In genomic region chr15:48222627-48223026, GRCh38 we compare ENCODE assay signal across 26 cellular contexts. TPM values are rescaled to one million over a fixed set of nuclear protein-coding genes. Genes with fewer than 3 reads are reported as not detected.
DNase-seq lines count a peak whose midpoint lies in the region; ATAC-seq and TF ChIP-seq lines count a peak whose summit lies in the region.
"Had no signal": no experiment of that assay in that cellular context is flagged by ENCODE, and none has a peak within 500 bp of the region (broad histone marks: within the 10 kb centered on the region; RNA-seq: fewer than 3 reads in every experiment).

No MANE protein-coding gene starts in this region.

- H2AFZ ChIP-seq in neural progenitor cell (replicated peaks) = peak overlapping the region; percentile 38

- H3K4me1 ChIP-seq in neural progenitor cell = peaks cover 8% of the 10 kb centered on the region
- H3K4me1 ChIP-seq in thoracic aorta (ENCODE audit: control insufficient read depth in 1 of 2, low read depth in 2 of 2) = peaks cover 22 to 62% of the 10 kb centered on the region in 2 donors
- H3K4me1 ChIP-seq in psoas muscle = no peaks in the 10 kb centered on the region
- H3K4me1 ChIP-seq: BLaER1 treated with 17β-estradiol and CSF1 and Interleukin-3, amounts not matched to agents 10 nM and 100 nM; Caco-2; HAP-1 had no signal

- H3F3A ChIP-seq in neural progenitor cell (ENCODE audit: low read depth) = no peaks in the 10 kb centered on the region

- H3K36me3 Mint-ChIP-seq in neural progenitor cell = no peaks in the 10 kb centered on the region

- H3K36me3 ChIP-seq in neural progenitor cell (no peaks in the 10 kb centered on the region), thoracic aorta (no peaks in the 10 kb centered on the region), psoas muscle (ENCODE audit: insufficient read depth in 1 of 2, low read depth in 1 of 2) (no peaks in the 10 kb centered on the region), brain microvascular endothelial cell (replicated peaks) (no peaks in the 10 kb centered on the region)
- H3K36me3 ChIP-seq: BLaER1 treated with 17β-estradiol and CSF1 and Interleukin-3, amounts not matched to agents 10 nM and 100 nM; HAP-1 had no signal

- no peak overlapping the region for H3K4me3 Mint-ChIP-seq in neural progenitor cell
- H3K4me3 Mint-ChIP-seq: CD4-positive, alpha-beta T cell; HFFc6 had no signal

- intact Hi-C loops in psoas muscle (cut with DNase I) = no loop called here

- WGBS in psoas muscle, 3 donors = 4 to 18% (median 15%) methylated on average over 1 of the region's 1 CpG

- no peaks in the 10 kb centered on the region for H3K79me2 ChIP-seq in neural progenitor cell (ENCODE audit: low read depth)

- no peak for TF ChIP-seq CTCF in neural progenitor cell (IDR thresholded peaks at IDR 0.05)
- TF ChIP-seq CTCF in thoracic aorta (IDR thresholded peaks at IDR 0.05) = no peak
- TF ChIP-seq CTCF in psoas muscle (IDR thresholded peaks at IDR 0.05) = no peak
- TF ChIP-seq CTCF in brain microvascular endothelial cell (IDR thresholded peaks at IDR 0.05; ENCODE audit: low read depth, low read length, missing control alignments) = no peak

- H3K4me3 ChIP-seq in neural progenitor cell (no peak overlapping the region), thoracic aorta (peak overlapping the region; percentile 46), psoas muscle (no peak overlapping the region), brain microvascular endothelial cell (ENCODE audit: low read depth, low read length) (no peak overlapping the region)
- H3K4me3 ChIP-seq: BLaER1 treated with 17β-estradiol and CSF1 and Interleukin-3, amounts not matched to agents 10 nM and 100 nM; HAP-1 had no signal

- in situ Hi-C loops in brain microvascular endothelial cell (cut with HindIII; ENCODE audit: low pct_ligation_motif_present, low sequenced_read_pairs) = no loop called here

- no peak overlapping the region for H3K4me2 ChIP-seq in neural progenitor cell
- H3K4me2 ChIP-seq: BLaER1 treated with 17β-estradiol and CSF1 and Interleukin-3, amounts not matched to agents 10 nM and 100 nM had no signal

- H3K4me1 Mint-ChIP-seq in neural progenitor cell = peaks cover 9% of the 10 kb centered on the region

- no peaks in the 10 kb centered on the region for H3K27me3 ChIP-seq in neural progenitor cell
- no peaks in the 10 kb centered on the region for H3K27me3 ChIP-seq in thoracic aorta (replicated peaks; ENCODE audit: insufficient read depth)
- peaks cover 0 to 7% (median 0%) of the 10 kb centered on the region in 3 donors for H3K27me3 ChIP-seq in psoas muscle (ENCODE audit: insufficient read depth in 3 of 3, low read length in 2 of 3)
- no peaks in the 10 kb centered on the region for H3K27me3 ChIP-seq in brain microvascular endothelial cell (replicated peaks)
- H3K27me3 ChIP-seq: BLaER1 treated with 17β-estradiol and CSF1 and Interleukin-3, amounts not matched to agents 10 nM and 100 nM had no signal

- H3K27ac Mint-ChIP-seq in neural progenitor cell = no peak overlapping the region
- H3K27ac Mint-ChIP-seq: CD4-positive, alpha-beta T cell; HFFc6 had no signal

- DNase-seq in NCI-H446 (lab: John Stamatoyannopoulos, UW) (peak; percentile 44 to 87), astrocyte of the hippocampus (ENCODE audit: low read depth, low spot score) (peak; percentile 33), neural progenitor cell (ENCODE audit: low spot score) (no peak), thoracic aorta (ENCODE audit: low spot score) (no peak), psoas muscle (no peak), brain microvascular endothelial cell (no peak)
- DNase-seq: Caco-2; CD4-positive, alpha-beta T cell; EL; GDM1; GOT3; KBM-7; NCI-H2029 treated with DMSO at 0.1 percent for 48 hours; NCI-H2227 treated with DMSO at 0.1 percent for 48 hours; NCI-H510A treated with DMSO at 0.1 percent for 48 hours; NCI-H748 treated with DMSO at 0.1 percent for 48 hours; NK-92 treated with Interleukin-12 subunit alpha and Interleukin-12 subunit beta, amount 100 ng/mL, for 24 hours; PC-3 had no signal

- no peak for ATAC-seq in thoracic aorta (ENCODE audit: insufficient number of reproducible peaks, low FRiP score, low read depth)
- no peak for ATAC-seq in psoas muscle
- ATAC-seq in HG03280 (IDR thresholded peaks at IDR 0.05; ENCODE audit: unreplicated experiment) = no peak
- ATAC-seq: PC-3, SK-N-SH treated with all-trans-retinoic acid at 6 μM for 48 hours had no signal

- no peak overlapping the region for H3K9ac ChIP-seq in neural progenitor cell
- H3K9ac ChIP-seq: BLaER1 treated with 17β-estradiol and CSF1 and Interleukin-3, amounts not matched to agents 10 nM and 100 nM had no signal

- no peaks in the 10 kb centered on the region for H4K20me1 ChIP-seq in neural progenitor cell (ENCODE audit: low read depth)
- H4K20me1 ChIP-seq: BLaER1 treated with 17β-estradiol and CSF1 and Interleukin-3, amounts not matched to agents 10 nM and 100 nM had no signal

- H3K27ac ChIP-seq in neural progenitor cell (no peak overlapping the region), thoracic aorta (peak overlapping the region; percentile 77 to 79), psoas muscle (no peak overlapping the region), brain microvascular endothelial cell (no peak overlapping the region)
- H3K27ac ChIP-seq: BLaER1 treated with 17β-estradiol and CSF1 and Interleukin-3, amounts not matched to agents 10 nM and 100 nM had no signal

- peaks cover 2% of the 10 kb centered on the region for H3K27me3 Mint-ChIP-seq in neural progenitor cell (ENCODE audit: insufficient read depth, low read depth)

- H3K9me3 ChIP-seq in neural progenitor cell (ENCODE audit: low read depth) (no peaks in the 10 kb centered on the region), thoracic aorta (no peaks in the 10 kb centered on the region), psoas muscle (no peaks in the 10 kb centered on the region)
- H3K9me3 ChIP-seq: BLaER1 treated with 17β-estradiol and CSF1 and Interleukin-3, amounts not matched to agents 10 nM and 100 nM; Caco-2; HAP-1 had no signal

- no peaks in the 10 kb centered on the region for H3K9me3 Mint-ChIP-seq in neural progenitor cell
- H3K9me3 Mint-ChIP-seq: CD4-positive, alpha-beta T cell; HFFc6 had no signal

RNA-seq across cellular contexts. Expression of gene SLC12A1, which starts 16.5 kb away (rescaled TPM):
- total RNA-seq in neural progenitor cell (ENCODE audit: low replicate concordance) (0.19 TPM in 1 of 2 replicates, not detected in the other), thoracic aorta (under 1 TPM; 0.68 to 0.85 TPM), psoas muscle (not detected)
- not detected for polyA plus RNA-seq in psoas muscle
- total RNA-seq: A172; Caco-2; CD4-positive, alpha-beta T cell; HFFc6; LHCN-M2; MCF 10A; PC-3 had no signal

RNA-seq across cellular contexts. Expression of gene CTXN2, which starts 31.2 kb away (rescaled TPM):
- total RNA-seq in neural progenitor cell (ENCODE audit: low replicate concordance) (0.03 and 0.60 TPM in 2 replicates), thoracic aorta (not detected), psoas muscle (not detected)
- polyA plus RNA-seq in psoas muscle = not detected
- total RNA-seq: A172; Caco-2; CD4-positive, alpha-beta T cell; HFFc6; LHCN-M2; MCF 10A; PC-3 had no signal

RNA-seq across cellular contexts. Expression of gene MYEF2, which starts 44.5 kb away (rescaled TPM):
- total RNA-seq in neural progenitor cell (ENCODE audit: low replicate concordance) = 110 and 140 TPM in 2 replicates
- total RNA-seq in thoracic aorta = 100 to 1,000 TPM in 1 of 2 donors, 10 to 100 TPM in 1; 63.5 to 168 TPM
- total RNA-seq in psoas muscle = 1 to 10 TPM in 1 of 4 donors, under 1 TPM in 3; 0.50 to 1.3 (median 0.77) TPM
- under 1 TPM; 0.23 to 0.62 (median 0.27) TPM for polyA plus RNA-seq in psoas muscle

Comparison
In these comparisons a context has a peak if more than half of its experiments do, and no peak if none do; other contexts are left out.
1. DNase-seq: peak in NCI-H446 (2 of 2) and astrocyte of the hippocampus (single experiment); none in neural progenitor cell (single experiment), thoracic aorta (single experiment), psoas muscle (0 of 2) and brain microvascular endothelial cell (single experiment).
2. H3K27ac ChIP-seq: peak in thoracic aorta (2 of 2); none in neural progenitor cell (single experiment), psoas muscle (single experiment) and brain microvascular endothelial cell (single experiment).
3. RNA of gene MYEF2, which starts 44.5 kb away (total RNA-seq): 63.5 to 168 TPM in thoracic aorta and 110 to 140 TPM in neural progenitor cell; 0.50 to 1.3 TPM in psoas muscle; every median in the first group is over 10 times any median in the second.